In genomic region chr19:45340899-45341453, GRCh38 we compare ENCODE assay signal across 1 cellular context.
TF ChIP-seq lines count a peak whose summit lies in the region.

No MANE protein-coding gene starts in this region.

TF ChIP-seq in IMR-90, 13 proteins besides CTCF, POLR2A, EP300 and RAD21:
- TF ChIP-seq CEBPB (IDR thresholded peaks at IDR 0.05; ENCODE audit: low read depth, low read length) (no peak), USF2 (IDR thresholded peaks at IDR 0.05; ENCODE audit: low read depth, low read length) (no peak), BHLHE40 (IDR thresholded peaks at IDR 0.05; ENCODE audit: low read depth, low read length) (no peak), FOS (IDR thresholded peaks at IDR 0.05; ENCODE audit: low read depth, low read length) (no peak), SMC3 (IDR thresholded peaks at IDR 0.05; ENCODE audit: low read depth, low read length) (no peak), RFX5 (IDR thresholded peaks at IDR 0.05; ENCODE audit: low read depth, low read length) (no peak), RCOR1 (IDR thresholded peaks at IDR 0.05; ENCODE audit: insufficient replicate concordance, low read length) (no peak), MXI1 (IDR thresholded peaks at IDR 0.05; ENCODE audit: borderline replicate concordance, low read depth, low read length) (no peak), MAZ (IDR thresholded peaks at IDR 0.05; ENCODE audit: borderline replicate concordance, low read depth, low read length) (no peak), CHD1 (IDR thresholded peaks at IDR 0.05; ENCODE audit: low read depth, low read length) (no peak), NFE2L2 (IDR thresholded peaks at IDR 0.05; ENCODE audit: low read depth, low read length) (no peak), MAFK (IDR thresholded peaks at IDR 0.05; ENCODE audit: low read depth, low read length) (no peak)
- TF ChIP-seq, protein P1, sequence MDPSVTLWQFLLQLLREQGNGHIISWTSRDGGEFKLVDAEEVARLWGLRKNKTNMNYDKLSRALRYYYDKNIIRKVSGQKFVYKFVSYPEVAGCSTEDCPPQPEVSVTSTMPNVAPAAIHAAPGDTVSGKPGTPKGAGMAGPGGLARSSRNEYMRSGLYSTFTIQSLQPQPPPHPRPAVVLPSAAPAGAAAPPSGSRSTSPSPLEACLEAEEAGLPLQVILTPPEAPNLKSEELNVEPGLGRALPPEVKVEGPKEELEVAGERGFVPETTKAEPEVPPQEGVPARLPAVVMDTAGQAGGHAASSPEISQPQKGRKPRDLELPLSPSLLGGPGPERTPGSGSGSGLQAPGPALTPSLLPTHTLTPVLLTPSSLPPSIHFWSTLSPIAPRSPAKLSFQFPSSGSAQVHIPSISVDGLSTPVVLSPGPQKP (IDR thresholded peaks at IDR 0.05; ENCODE audit: borderline replicate concordance, low read depth, low read length): no peak
